34 cellular contexts compared by ENCODE assay signal in the genomic region with DNA sequence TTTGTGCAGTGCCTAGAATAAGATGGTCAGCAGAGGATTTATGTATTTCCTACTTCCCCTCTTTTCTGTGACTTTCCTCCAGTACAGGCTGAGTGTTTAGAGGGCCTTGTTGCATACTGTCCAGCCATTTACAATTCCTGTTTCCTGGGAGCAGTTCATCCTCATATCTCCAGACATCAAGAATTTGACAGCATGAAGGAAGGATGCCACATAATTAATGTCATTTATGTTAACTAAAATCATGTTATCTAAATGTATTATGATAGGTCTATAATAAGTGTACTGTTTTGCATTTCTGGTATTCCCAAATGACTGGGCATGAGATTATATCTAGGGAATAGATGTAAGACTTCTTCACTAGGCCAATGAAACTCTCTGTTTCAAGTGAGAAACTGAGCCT.
A peak's percentile ranks its signal among the peaks of the same experiment; 100 is the strongest.
DNase-seq lines count a peak whose midpoint lies in the region; ATAC-seq and TF ChIP-seq lines count a peak whose summit lies in the region.
"Had no signal": no experiment of that assay in that cellular context is flagged by ENCODE, and none has a peak within 500 bp of the region (broad histone marks: within the 10 kb centered on the region; RNA-seq: fewer than 3 reads in every experiment).

No MANE protein-coding gene starts in this region.

- no peaks in the 10 kb centered on the region for H3F3A ChIP-seq in SK-N-SH (replicated peaks; ENCODE audit: insufficient read depth)

- H3K36me3 ChIP-seq in SK-N-SH (replicated peaks in 1 of 2; ENCODE audit: control insufficient read depth in 1 of 2, insufficient read depth in 2 of 2, low read length in 1 of 2) = no peaks in the 10 kb centered on the region
- H3K36me3 ChIP-seq: BE2C; BLaER1; BLaER1 treated with 17β-estradiol and CSF1 and Interleukin-3, amounts not matched to agents 10 nM and 100 nM had no signal

- no peak for TF ChIP-seq CTCF in SK-N-SH (IDR thresholded peaks at IDR 0.05)
- no peak for TF ChIP-seq CTCF in mesothelial cell of epicardium (IDR thresholded peaks at IDR 0.05; ENCODE audit: unreplicated experiment)
- TF ChIP-seq CTCF in lower leg skin (IDR thresholded peaks at IDR 0.05) = no peak

- H3K27me3 Mint-ChIP-seq in mesothelial cell of epicardium (ENCODE audit: low read depth) = no peaks in the 10 kb centered on the region
- H3K27me3 Mint-ChIP-seq: CD4-positive, alpha-beta T cell; CD4-positive, CD25-positive, alpha-beta regulatory T cell had no signal

- no peak overlapping the region for H3K9ac ChIP-seq in SK-N-SH
- H3K9ac ChIP-seq: BLaER1; BLaER1 treated with 17β-estradiol and CSF1 and Interleukin-3, amounts not matched to agents 10 nM and 100 nM had no signal

- no peak overlapping the region for H3K4me3 Mint-ChIP-seq in mesothelial cell of epicardium
- H3K4me3 Mint-ChIP-seq: B cell; CD14-positive monocyte; CD4-positive, alpha-beta memory T cell; CD4-positive, alpha-beta T cell; CD4-positive, CD25-positive, alpha-beta regulatory T cell; CD8-positive, alpha-beta memory T cell; CD8-positive, alpha-beta T cell had no signal

- TF ChIP-seq RAD21 in SK-N-SH (IDR thresholded peaks at IDR 0.05; ENCODE audit: low read length) = no peak

- H3K27ac ChIP-seq in SK-N-SH (ENCODE audit: low read depth in 2 of 2, low read length in 1 of 2) = no peak overlapping the region
- H3K27ac ChIP-seq: 22Rv1; A549; BLaER1; BLaER1 treated with 17β-estradiol and CSF1 and Interleukin-3, amounts not matched to agents 10 nM and 100 nM; C4-2B had no signal

- intact Hi-C loops in lower leg skin (cut with DNase I; ENCODE audit: low total_unique reads) = no loop called here

- no peaks in the 10 kb centered on the region for H3K9me3 ChIP-seq in SK-N-SH
- H3K9me3 ChIP-seq: A549, BE2C, BLaER1, Caco-2 had no signal

- H3K4me2 ChIP-seq in SK-N-SH = no peak overlapping the region
- H3K4me2 ChIP-seq: A549; BLaER1; BLaER1 treated with 17β-estradiol and CSF1 and Interleukin-3, amounts not matched to agents 10 nM and 100 nM had no signal

- no peak for ATAC-seq in SK-N-SH treated with all-trans-retinoic acid at 6 μM for 48 hours
- ATAC-seq: A549; CD8-positive, alpha-beta T cell had no signal

- peak; percentile 8 for DNase-seq in NCI-H69 (lab: John Stamatoyannopoulos, UW)
- DNase-seq in SK-N-DZ (ENCODE audit: low spot score) = peak; percentile 75
- peak; percentile 18 for DNase-seq in SK-N-SH
- no peak for DNase-seq in mesothelial cell of epicardium (ENCODE audit: low spot score in 2 of 2, unreplicated experiment in 2 of 2)
- no peak for DNase-seq in lower leg skin (ENCODE audit: low spot score in 2 of 2)
- DNase-seq in Ammon's horn (ENCODE audit: low spot score) = no peak
- DNase-seq in GM19240 (ENCODE audit: insufficient read length, low spot score) = no peak
- DNase-seq: 8988T; ACHN; AML-193; BE2C; C1 segment of cervical spinal cord; Caco-2; Calu3; CD4-positive, alpha-beta memory T cell; CD4-positive, alpha-beta T cell; CD4-positive, CD25-positive, alpha-beta regulatory T cell; CD8-positive, alpha-beta memory T cell; CD8-positive, alpha-beta T cell; COR-L47; DMS 273 treated with DMSO at 0.1 percent for 48 hours; DMS53; DMS79; DMS79 treated with DMSO at 0.1 percent for 48 hours; DND-41; EL had no signal

- H3K4me3 ChIP-seq in SK-N-SH (ENCODE audit: low read depth in 2 of 2, low read length in 1 of 2) (no peak overlapping the region), lower leg skin (ENCODE audit: low read depth, poor library complexity, severe bottlenecking) (no peak overlapping the region)
- H3K4me3 ChIP-seq: A549; BLaER1; BLaER1 treated with 17β-estradiol and CSF1 and Interleukin-3, amounts not matched to agents 10 nM and 100 nM had no signal

- peaks cover 10% of the 10 kb centered on the region for H3K9me3 Mint-ChIP-seq in mesothelial cell of epicardium
- H3K9me3 Mint-ChIP-seq: CD4-positive, alpha-beta T cell; CD8-positive, alpha-beta T cell had no signal

- TF ChIP-seq EP300 in SK-N-SH (IDR thresholded peaks at IDR 0.05; ENCODE audit: borderline replicate concordance in 1 of 2, low read depth in 1 of 2, low read length in 1 of 2) = peak in 1 of 2 experiments; percentile 65; a peak in 2 of 4 replicates

- POLR2A ChIA-PET in SK-N-SH (lab: Yijun Ruan, JAX) = no interaction called here

- no peaks in the 10 kb centered on the region for H3K27me3 ChIP-seq in SK-N-SH (ENCODE audit: insufficient read depth)
- H3K27me3 ChIP-seq: BE2C; BLaER1; BLaER1 treated with 17β-estradiol and CSF1 and Interleukin-3, amounts not matched to agents 10 nM and 100 nM had no signal

- no peak overlapping the region for H3K27ac Mint-ChIP-seq in mesothelial cell of epicardium
- H3K27ac Mint-ChIP-seq: B cell; CD14-positive monocyte; CD4-positive, alpha-beta memory T cell; CD4-positive, alpha-beta T cell; CD4-positive, CD25-positive, alpha-beta regulatory T cell; CD8-positive, alpha-beta memory T cell; CD8-positive, alpha-beta T cell had no signal

- no peak for TF ChIP-seq POLR2A in lower leg skin (IDR thresholded peaks at IDR 0.05)

- H3K79me2 ChIP-seq in SK-N-SH (ENCODE audit: insufficient read depth) = no peaks in the 10 kb centered on the region

- H3K4me1 Mint-ChIP-seq in mesothelial cell of epicardium = no peaks in the 10 kb centered on the region
- H3K4me1 Mint-ChIP-seq: B cell; CD14-positive monocyte; CD4-positive, alpha-beta memory T cell; CD4-positive, CD25-positive, alpha-beta regulatory T cell; CD8-positive, alpha-beta memory T cell had no signal

- CTCF ChIA-PET in SK-N-SH (lab: Yijun Ruan, JAX) = interaction anchor here (0.8 to 1.1 kb wide), 2 partner anchors 51 to 1058 kb away, joined by 3 read pairs; no protein-coding TSS in a partner anchor

- H2AFZ ChIP-seq in SK-N-SH (ENCODE audit: low read depth) = no peak overlapping the region

- H3K36me3 Mint-ChIP-seq in mesothelial cell of epicardium = no peaks in the 10 kb centered on the region
- H3K36me3 Mint-ChIP-seq: CD14-positive monocyte; CD4-positive, alpha-beta memory T cell; CD4-positive, CD25-positive, alpha-beta regulatory T cell; CD8-positive, alpha-beta memory T cell; CD8-positive, alpha-beta T cell had no signal

- H4K20me1 ChIP-seq in SK-N-SH (ENCODE audit: insufficient read depth) = no peaks in the 10 kb centered on the region
- H4K20me1 ChIP-seq: BLaER1; BLaER1 treated with 17β-estradiol and CSF1 and Interleukin-3, amounts not matched to agents 10 nM and 100 nM had no signal

- H3K9me2 ChIP-seq in SK-N-SH = no peaks in the 10 kb centered on the region

- H3K4me1 ChIP-seq in SK-N-SH (ENCODE audit: control insufficient read depth in 1 of 2, insufficient read depth in 2 of 2, low read depth in 1 of 2, low read length in 1 of 2) = peaks cover 0 to 5% of the 10 kb centered on the region in 2 experiments; a peak in 1 of 4 replicates
- H3K4me1 ChIP-seq: A549; BE2C; BLaER1; BLaER1 treated with 17β-estradiol and CSF1 and Interleukin-3, amounts not matched to agents 10 nM and 100 nM; Caco-2 had no signal

TF ChIP-seq in SK-N-SH, 30 proteins besides CTCF, POLR2A, EP300 and RAD21 (continues in another document):
- TF ChIP-seq EZH2phosphoT487 (IDR thresholded peaks at IDR 0.05; ENCODE audit: borderline replicate concordance, low read depth) (no peak), YY1 (IDR thresholded peaks at IDR 0.05; ENCODE audit: low read depth) (no peak), CHD2 (IDR thresholded peaks at IDR 0.05; ENCODE audit: low read length, partially characterized antibody) (peak; percentile 9), RFX5 (IDR thresholded peaks at IDR 0.05; ENCODE audit: low read length) (no peak), RCOR1 (IDR thresholded peaks at IDR 0.05; ENCODE audit: low read length) (peak; percentile 44; the same call in 1 of the 2 replicates)
- TF ChIP-seq, protein P1, sequence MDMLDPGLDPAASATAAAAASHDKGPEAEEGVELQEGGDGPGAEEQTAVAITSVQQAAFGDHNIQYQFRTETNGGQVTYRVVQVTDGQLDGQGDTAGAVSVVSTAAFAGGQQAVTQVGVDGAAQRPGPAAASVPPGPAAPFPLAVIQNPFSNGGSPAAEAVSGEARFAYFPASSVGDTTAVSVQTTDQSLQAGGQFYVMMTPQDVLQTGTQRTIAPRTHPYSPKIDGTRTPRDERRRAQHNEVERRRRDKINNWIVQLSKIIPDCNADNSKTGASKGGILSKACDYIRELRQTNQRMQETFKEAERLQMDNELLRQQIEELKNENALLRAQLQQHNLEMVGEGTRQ (IDR thresholded peaks at IDR 0.05; ENCODE audit: borderline replicate concordance, low read depth, low read length) = no peak
- TF ChIP-seq, protein P2, sequence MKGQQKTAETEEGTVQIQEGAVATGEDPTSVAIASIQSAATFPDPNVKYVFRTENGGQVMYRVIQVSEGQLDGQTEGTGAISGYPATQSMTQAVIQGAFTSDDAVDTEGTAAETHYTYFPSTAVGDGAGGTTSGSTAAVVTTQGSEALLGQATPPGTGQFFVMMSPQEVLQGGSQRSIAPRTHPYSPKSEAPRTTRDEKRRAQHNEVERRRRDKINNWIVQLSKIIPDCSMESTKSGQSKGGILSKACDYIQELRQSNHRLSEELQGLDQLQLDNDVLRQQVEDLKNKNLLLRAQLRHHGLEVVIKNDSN (IDR thresholded peaks at IDR 0.05; ENCODE audit: borderline replicate concordance, low read depth) = no peak

TF ChIP-seq in SK-N-SH treated with all-trans-retinoic acid at 6 μM for 48 hours, 23 proteins besides CTCF, POLR2A, EP300 and RAD21 (continues in another document):
- TF ChIP-seq, protein P3, sequence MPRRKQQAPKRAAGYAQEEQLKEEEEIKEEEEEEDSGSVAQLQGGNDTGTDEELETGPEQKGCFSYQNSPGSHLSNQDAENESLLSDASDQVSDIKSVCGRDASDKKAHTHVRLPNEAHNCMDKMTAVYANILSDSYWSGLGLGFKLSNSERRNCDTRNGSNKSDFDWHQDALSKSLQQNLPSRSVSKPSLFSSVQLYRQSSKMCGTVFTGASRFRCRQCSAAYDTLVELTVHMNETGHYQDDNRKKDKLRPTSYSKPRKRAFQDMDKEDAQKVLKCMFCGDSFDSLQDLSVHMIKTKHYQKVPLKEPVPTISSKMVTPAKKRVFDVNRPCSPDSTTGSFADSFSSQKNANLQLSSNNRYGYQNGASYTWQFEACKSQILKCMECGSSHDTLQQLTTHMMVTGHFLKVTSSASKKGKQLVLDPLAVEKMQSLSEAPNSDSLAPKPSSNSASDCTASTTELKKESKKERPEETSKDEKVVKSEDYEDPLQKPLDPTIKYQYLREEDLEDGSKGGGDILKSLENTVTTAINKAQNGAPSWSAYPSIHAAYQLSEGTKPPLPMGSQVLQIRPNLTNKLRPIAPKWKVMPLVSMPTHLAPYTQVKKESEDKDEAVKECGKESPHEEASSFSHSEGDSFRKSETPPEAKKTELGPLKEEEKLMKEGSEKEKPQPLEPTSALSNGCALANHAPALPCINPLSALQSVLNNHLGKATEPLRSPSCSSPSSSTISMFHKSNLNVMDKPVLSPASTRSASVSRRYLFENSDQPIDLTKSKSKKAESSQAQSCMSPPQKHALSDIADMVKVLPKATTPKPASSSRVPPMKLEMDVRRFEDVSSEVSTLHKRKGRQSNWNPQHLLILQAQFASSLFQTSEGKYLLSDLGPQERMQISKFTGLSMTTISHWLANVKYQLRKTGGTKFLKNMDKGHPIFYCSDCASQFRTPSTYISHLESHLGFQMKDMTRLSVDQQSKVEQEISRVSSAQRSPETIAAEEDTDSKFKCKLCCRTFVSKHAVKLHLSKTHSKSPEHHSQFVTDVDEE (CRISPR knock-in tag; IDR thresholded peaks at IDR 0.05) = peak; percentile 75
- TF ChIP-seq TCF4 (CRISPR knock-in tag; IDR thresholded peaks at IDR 0.05; ENCODE audit: borderline replicate concordance) (peak; percentile 71; the same call in 1 of the 2 replicates), ISL1 (CRISPR knock-in tag; IDR thresholded peaks at IDR 0.05) (peak; percentile 68)

Comparison
In these comparisons a context has a peak if more than half of its experiments do, and no peak if none do; other contexts are left out.
1. DNase-seq: peak in NCI-H69 (single experiment), SK-N-DZ (single experiment) and SK-N-SH (single experiment); none in mesothelial cell of epicardium (0 of 2), lower leg skin (0 of 2), Ammon's horn (single experiment) and GM19240 (single experiment).